In the genomic region with DNA sequence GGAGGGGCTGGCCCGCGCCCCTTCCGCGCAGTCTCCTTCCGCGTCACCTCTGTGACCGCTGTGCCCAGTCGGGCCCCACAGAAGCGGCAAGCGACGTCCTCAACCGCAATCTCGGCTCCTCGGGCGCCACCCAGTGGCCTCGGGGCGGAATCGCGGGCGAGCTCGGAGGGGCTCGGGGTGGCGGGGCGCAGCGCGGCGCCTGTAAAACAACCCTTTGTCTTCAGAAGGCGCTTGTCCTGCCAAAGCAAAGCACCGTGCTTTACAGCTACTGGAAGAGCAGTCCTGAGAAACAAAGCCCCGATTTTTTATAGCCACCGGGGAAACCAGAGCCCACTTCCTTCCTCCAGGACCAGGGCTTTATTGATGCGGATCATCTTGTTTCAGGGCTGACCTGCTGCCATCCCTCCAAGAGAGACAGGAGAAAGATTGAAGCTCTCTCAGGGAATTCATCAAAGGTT, we compare ENCODE assay signal across 8 cellular contexts. TPM values are rescaled to one million over a fixed set of nuclear protein-coding genes. Genes with fewer than 3 reads are reported as not detected.
DNase-seq lines count a peak whose midpoint lies in the region; ATAC-seq and TF ChIP-seq lines count a peak whose summit lies in the region.

No MANE protein-coding gene starts in this region.

- H3K27ac ChIP-seq in layer of hippocampus (ENCODE audit: low read depth, low read length) = peak overlapping the region; percentile 68

- ATAC-seq in GM19023 (IDR thresholded peaks at IDR 0.05; ENCODE audit: unreplicated experiment) = peak; percentile 94
- ATAC-seq in HG03175 (IDR thresholded peaks at IDR 0.05; ENCODE audit: unreplicated experiment) = peak; percentile 83

- H3K4me3 Mint-ChIP-seq in chondrocyte (ENCODE audit: unreplicated experiment) = peak overlapping the region; percentile 69

- no peaks in the 10 kb centered on the region for H3K9me3 Mint-ChIP-seq in chondrocyte (ENCODE audit: low read depth)

- no peaks in the 10 kb centered on the region for H3K36me3 Mint-ChIP-seq in chondrocyte (ENCODE audit: low read depth)

- H3K27me3 ChIP-seq in layer of hippocampus (ENCODE audit: control insufficient read depth, insufficient read depth, low read length) = no peaks in the 10 kb centered on the region

- peak; percentile 80 for TF ChIP-seq CTCF in AG09319 (IDR thresholded peaks at IDR 0.05; ENCODE audit: low read depth, low read length)
- peak; percentile 99 for TF ChIP-seq CTCF in chondrocyte (IDR thresholded peaks at IDR 0.05)

- DNase-seq in AG09319 (ENCODE audit: extremely low read depth, low read depth) = peak; percentile 43
- peak; percentile 5 to 75 for DNase-seq in NCI-H446 (lab: John Stamatoyannopoulos, UW)
- DNase-seq in activated CD4-positive, alpha-beta T cell treated with anti-CD3 and anti-CD28 coated beads for 1 hour = peak; percentile 81
- DNase-seq in chondrocyte (ENCODE audit: low spot score) = peak; percentile 84
- DNase-seq in stimulated activated CD4-positive, alpha-beta T cell treated with anti-CD3 and anti-CD28 coated beads, Interleukin-1b, Interleukin-23, amount 100 ng/mL, for 48 hours = peak; percentile 90

- H3K27me3 Mint-ChIP-seq in chondrocyte (ENCODE audit: low read depth) = no peaks in the 10 kb centered on the region

- H3K4me1 Mint-ChIP-seq in chondrocyte (ENCODE audit: low read depth) = peaks cover 7% of the 10 kb centered on the region

- peak overlapping the region; percentile 45 for H3K27ac Mint-ChIP-seq in chondrocyte (ENCODE audit: unreplicated experiment)

RNA-seq across cellular contexts. Expression of gene CDKN2AIP, which starts 37.3 kb away (rescaled TPM):
- total RNA-seq in chondrocyte = 9.4 to 11.8 TPM (median 10.7 TPM) in 3 replicates

Comparison
In these comparisons a context has a peak if more than half of its experiments do, and no peak if none do; other contexts are left out.
1. Peak in every context shown above with its lines: DNase-seq, ATAC-seq and H3K27ac ChIP-seq.
2. DNase-seq: peak in every context shown above with its lines; median percentile 90 in stimulated activated CD4-positive, alpha-beta T cell treated with anti-CD3 and anti-CD28 coated beads, Interleukin-1b, Interleukin-23, amount 100 ng/mL, for 48 hours; 84 in chondrocyte; 81 in activated CD4-positive, alpha-beta T cell treated with anti-CD3 and anti-CD28 coated beads for 1 hour; 43 in AG09319; 40 in NCI-H446.